In genomic region chr3:14461006-14461747, GRCh38 we compare ENCODE assay signal across 1 cellular context.
TF ChIP-seq lines count a peak whose summit lies in the region.

No MANE protein-coding gene starts in this region.

TF ChIP-seq in GM23338, 12 proteins besides CTCF, POLR2A, EP300 and RAD21 (continued from another document):
- TF ChIP-seq ZNF462 (CRISPR knock-in tag; IDR thresholded peaks at IDR 0.05) (no peak), ZNF331 (CRISPR knock-in tag; IDR thresholded peaks at IDR 0.05; ENCODE audit: low read depth) (no peak), EZH2phosphoT487 (IDR thresholded peaks at IDR 0.05; ENCODE audit: unreplicated experiment) (no peak), NANOG (IDR thresholded peaks at IDR 0.05; ENCODE audit: borderline replicate concordance) (no peak), REST (IDR thresholded peaks at IDR 0.05; ENCODE audit: unreplicated experiment) (no peak), STAT1 (IDR thresholded peaks at IDR 0.05; ENCODE audit: unreplicated experiment) (no peak), JUNB (IDR thresholded peaks at IDR 0.05; ENCODE audit: unreplicated experiment) (no peak)
TF ChIP-seq in GM23338: peak in this region for 0.
